In the genomic region with DNA sequence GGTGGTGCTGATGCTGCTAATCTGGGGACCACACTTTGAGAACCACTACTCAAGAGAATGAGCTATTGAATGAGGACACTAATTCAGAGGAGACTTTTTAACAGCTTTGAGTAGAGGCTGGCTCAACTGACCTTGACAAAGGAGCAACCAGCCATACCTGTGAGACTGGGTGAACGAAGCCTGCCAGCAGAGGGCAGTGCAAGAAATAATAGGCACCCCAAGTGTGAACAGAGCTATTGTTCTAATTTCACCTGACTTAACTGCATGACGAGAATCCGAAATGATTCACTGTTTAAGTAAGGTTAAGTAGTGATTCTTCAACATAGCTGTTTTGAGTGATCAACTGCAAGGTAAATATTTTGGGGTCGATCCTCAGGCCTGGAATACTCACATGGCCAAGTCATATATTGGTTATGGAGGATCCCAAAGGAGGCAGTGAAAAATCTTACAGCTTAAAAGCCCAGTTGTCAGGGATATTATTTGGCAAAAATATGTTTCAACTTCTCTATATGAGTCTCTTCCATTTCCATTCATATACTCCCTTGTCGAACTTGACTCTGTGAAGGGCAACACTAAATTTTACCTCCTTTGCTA, we compare ENCODE assay signal across 1 cellular context.
TF ChIP-seq lines count a peak whose summit lies in the region.

No MANE protein-coding gene starts in this region.

TF ChIP-seq in GM12878, 131 proteins besides CTCF, POLR2A, EP300 and RAD21 (continued from another document):
- TF ChIP-seq, protein P1, sequence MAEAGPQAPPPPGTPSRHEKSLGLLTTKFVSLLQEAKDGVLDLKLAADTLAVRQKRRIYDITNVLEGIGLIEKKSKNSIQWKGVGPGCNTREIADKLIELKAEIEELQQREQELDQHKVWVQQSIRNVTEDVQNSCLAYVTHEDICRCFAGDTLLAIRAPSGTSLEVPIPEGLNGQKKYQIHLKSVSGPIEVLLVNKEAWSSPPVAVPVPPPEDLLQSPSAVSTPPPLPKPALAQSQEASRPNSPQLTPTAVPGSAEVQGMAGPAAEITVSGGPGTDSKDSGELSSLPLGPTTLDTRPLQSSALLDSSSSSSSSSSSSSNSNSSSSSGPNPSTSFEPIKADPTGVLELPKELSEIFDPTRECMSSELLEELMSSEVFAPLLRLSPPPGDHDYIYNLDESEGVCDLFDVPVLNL (IDR thresholded peaks at IDR 0.05; ENCODE audit: low read depth, low read length): no peak
- TF ChIP-seq STAT1 (conservative IDR thresholded peaks at IDR 0.05) (no peak), IKZF1 (conservative IDR thresholded peaks at IDR 0.05) (0 out of 2 replicates have a peak, but pooled peaks have one; percentile 26), JUND (IDR thresholded peaks at IDR 0.05; ENCODE audit: low read depth, low read length) (no peak), PAX5 (IDR thresholded peaks at IDR 0.05; ENCODE audit: borderline replicate concordance, low read depth, low read length) (0 out of 2 replicates have a peak, but pooled peaks have one; percentile 10), SMC3 (IDR thresholded peaks at IDR 0.05; ENCODE audit: borderline replicate concordance, low read length) (peak; percentile 96), NBN (IDR thresholded peaks at IDR 0.05) (peak; percentile 27; the same call in 1 of the 2 replicates), SP1 (IDR thresholded peaks at IDR 0.05; ENCODE audit: low read depth, low read length) (no peak), STAT3 (IDR thresholded peaks at IDR 0.05; ENCODE audit: low read depth, low read length) (no peak), MYB (IDR thresholded peaks at IDR 0.05; ENCODE audit: borderline replicate concordance, low read depth, low read length) (no peak), SIN3A (IDR thresholded peaks at IDR 0.05; ENCODE audit: low read depth, low read length) (no peak), JUNB (IDR thresholded peaks at IDR 0.05) (0 out of 2 replicates have a peak, but pooled peaks have one; percentile 10), SMARCA5 (IDR thresholded peaks at IDR 0.05) (peak; percentile 60; the same call in 1 of the 2 replicates), KAT2A (conservative IDR thresholded peaks at IDR 0.05; ENCODE audit: control insufficient read depth, low read depth, low read length) (no peak)
- TF ChIP-seq, protein P2, sequence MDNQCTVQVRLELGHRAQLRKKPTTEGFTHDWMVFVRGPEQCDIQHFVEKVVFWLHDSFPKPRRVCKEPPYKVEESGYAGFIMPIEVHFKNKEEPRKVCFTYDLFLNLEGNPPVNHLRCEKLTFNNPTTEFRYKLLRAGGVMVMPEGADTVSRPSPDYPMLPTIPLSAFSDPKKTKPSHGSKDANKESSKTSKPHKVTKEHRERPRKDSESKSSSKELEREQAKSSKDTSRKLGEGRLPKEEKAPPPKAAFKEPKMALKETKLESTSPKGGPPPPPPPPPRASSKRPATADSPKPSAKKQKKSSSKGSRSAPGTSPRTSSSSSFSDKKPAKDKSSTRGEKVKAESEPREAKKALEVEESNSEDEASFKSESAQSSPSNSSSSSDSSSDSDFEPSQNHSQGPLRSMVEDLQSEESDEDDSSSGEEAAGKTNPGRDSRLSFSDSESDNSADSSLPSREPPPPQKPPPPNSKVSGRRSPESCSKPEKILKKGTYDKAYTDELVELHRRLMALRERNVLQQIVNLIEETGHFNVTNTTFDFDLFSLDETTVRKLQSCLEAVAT (IDR thresholded peaks at IDR 0.05): 0 out of 2 replicates have a peak, but pooled peaks have one; percentile 30
- TF ChIP-seq, protein P3, sequence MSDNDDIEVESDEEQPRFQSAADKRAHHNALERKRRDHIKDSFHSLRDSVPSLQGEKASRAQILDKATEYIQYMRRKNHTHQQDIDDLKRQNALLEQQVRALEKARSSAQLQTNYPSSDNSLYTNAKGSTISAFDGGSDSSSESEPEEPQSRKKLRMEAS (IDR thresholded peaks at IDR 0.05; ENCODE audit: low read depth, low read length): no peak
- TF ChIP-seq, protein P4, sequence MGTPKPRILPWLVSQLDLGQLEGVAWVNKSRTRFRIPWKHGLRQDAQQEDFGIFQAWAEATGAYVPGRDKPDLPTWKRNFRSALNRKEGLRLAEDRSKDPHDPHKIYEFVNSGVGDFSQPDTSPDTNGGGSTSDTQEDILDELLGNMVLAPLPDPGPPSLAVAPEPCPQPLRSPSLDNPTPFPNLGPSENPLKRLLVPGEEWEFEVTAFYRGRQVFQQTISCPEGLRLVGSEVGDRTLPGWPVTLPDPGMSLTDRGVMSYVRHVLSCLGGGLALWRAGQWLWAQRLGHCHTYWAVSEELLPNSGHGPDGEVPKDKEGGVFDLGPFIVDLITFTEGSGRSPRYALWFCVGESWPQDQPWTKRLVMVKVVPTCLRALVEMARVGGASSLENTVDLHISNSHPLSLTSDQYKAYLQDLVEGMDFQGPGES (IDR thresholded peaks at IDR 0.05): no peak
- TF ChIP-seq, protein P5, sequence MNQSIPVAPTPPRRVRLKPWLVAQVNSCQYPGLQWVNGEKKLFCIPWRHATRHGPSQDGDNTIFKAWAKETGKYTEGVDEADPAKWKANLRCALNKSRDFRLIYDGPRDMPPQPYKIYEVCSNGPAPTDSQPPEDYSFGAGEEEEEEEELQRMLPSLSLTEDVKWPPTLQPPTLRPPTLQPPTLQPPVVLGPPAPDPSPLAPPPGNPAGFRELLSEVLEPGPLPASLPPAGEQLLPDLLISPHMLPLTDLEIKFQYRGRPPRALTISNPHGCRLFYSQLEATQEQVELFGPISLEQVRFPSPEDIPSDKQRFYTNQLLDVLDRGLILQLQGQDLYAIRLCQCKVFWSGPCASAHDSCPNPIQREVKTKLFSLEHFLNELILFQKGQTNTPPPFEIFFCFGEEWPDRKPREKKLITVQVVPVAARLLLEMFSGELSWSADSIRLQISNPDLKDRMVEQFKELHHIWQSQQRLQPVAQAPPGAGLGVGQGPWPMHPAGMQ (IDR thresholded peaks at IDR 0.05; ENCODE audit: borderline replicate concordance): no peak
- TF ChIP-seq, protein P6, sequence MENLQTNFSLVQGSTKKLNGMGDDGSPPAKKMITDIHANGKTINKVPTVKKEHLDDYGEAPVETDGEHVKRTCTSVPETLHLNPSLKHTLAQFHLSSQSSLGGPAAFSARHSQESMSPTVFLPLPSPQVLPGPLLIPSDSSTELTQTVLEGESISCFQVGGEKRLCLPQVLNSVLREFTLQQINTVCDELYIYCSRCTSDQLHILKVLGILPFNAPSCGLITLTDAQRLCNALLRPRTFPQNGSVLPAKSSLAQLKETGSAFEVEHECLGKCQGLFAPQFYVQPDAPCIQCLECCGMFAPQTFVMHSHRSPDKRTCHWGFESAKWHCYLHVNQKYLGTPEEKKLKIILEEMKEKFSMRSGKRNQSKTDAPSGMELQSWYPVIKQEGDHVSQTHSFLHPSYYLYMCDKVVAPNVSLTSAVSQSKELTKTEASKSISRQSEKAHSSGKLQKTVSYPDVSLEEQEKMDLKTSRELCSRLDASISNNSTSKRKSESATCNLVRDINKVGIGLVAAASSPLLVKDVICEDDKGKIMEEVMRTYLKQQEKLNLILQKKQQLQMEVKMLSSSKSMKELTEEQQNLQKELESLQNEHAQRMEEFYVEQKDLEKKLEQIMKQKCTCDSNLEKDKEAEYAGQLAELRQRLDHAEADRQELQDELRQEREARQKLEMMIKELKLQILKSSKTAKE (IDR thresholded peaks at IDR 0.05; ENCODE audit: low read depth, poor library complexity, severe bottlenecking): peak; percentile 58
